In the genomic region with DNA sequence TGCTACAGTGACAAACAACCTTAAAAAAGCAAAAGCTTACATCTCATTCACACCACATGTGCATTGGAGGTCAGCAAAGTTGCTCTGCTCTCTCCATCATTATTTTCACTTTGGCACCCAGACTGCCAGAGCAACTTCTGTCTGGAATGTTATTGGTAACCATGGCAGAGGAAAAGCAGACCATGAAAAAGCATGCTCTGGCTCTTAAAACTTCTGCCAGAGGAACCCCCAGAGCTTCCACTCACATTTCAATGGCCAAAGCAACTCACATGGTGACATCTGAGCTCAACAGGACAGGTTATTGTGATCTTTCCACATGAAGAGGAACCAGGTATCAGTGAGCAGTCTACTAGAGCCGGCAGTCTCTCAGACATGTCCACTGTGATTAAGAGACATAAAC, we compare ENCODE assay signal across 23 cellular contexts. TPM values are rescaled to one million over a fixed set of nuclear protein-coding genes. Genes with fewer than 3 reads are reported as not detected.
"Had no signal": no experiment of that assay in that cellular context is flagged by ENCODE, and none has a peak within 500 bp of the region (broad histone marks: within the 10 kb centered on the region; RNA-seq: fewer than 3 reads in every experiment).

No MANE protein-coding gene starts in this region.

- H3K27ac ChIP-seq: colonic mucosa, esophagus muscularis mucosa, gastroesophageal sphincter, heart right ventricle, left ventricle myocardium inferior, pancreas, psoas muscle, right atrium auricular region, thyroid gland had no signal

- FAIRE-seq: endothelial cell of umbilical vein, pancreas had no signal

- ATAC-seq: effector memory CD8-positive, alpha-beta T cell; gastroesophageal sphincter; heart right ventricle; pancreas; psoas muscle; stimulated activated naive CD8-positive, alpha-beta T cell treated with anti-CD3 and anti-CD28 coated beads, Interleukin-15, Interleukin-2, amounts not matched to agents 100 U/mL and 50 U/mL, for 24 hours; WTC11 had no signal

- H3K9me3 Mint-ChIP-seq: activated naive CD4-positive, alpha-beta T cell treated with anti-CD3 and anti-CD28 coated beads, Interleukin-2, amount 50 U/mL, for 24 hours; central memory CD8-positive, alpha-beta T cell; effector memory CD8-positive, alpha-beta T cell; nephron; T-helper 1 cell treated with Interleukin-12 subunit alpha and Interleukin-12 subunit beta and Interleukin-4 antibody, amounts not matched to agents 30 μg/mL and 1 μg/mL, for 36 hours; WTC11 had no signal

- H3K36me3 ChIP-seq: colonic mucosa, esophagus muscularis mucosa, gastroesophageal sphincter, heart right ventricle, left ventricle myocardium inferior, pancreas, right atrium auricular region, thyroid gland had no signal

- H3K4me1 ChIP-seq: colonic mucosa, esophagus muscularis mucosa, gastroesophageal sphincter, heart right ventricle, left ventricle myocardium inferior, pancreas, psoas muscle, right atrium auricular region, thyroid gland had no signal

- H3K27ac Mint-ChIP-seq: activated naive CD4-positive, alpha-beta T cell treated with anti-CD3 and anti-CD28 coated beads, Interleukin-2, amount 50 U/mL, for 24 hours; effector memory CD8-positive, alpha-beta T cell; nephron; T-helper 1 cell treated with Interleukin-12 subunit alpha and Interleukin-12 subunit beta and Interleukin-4 antibody, amounts not matched to agents 30 μg/mL and 1 μg/mL, for 36 hours; WTC11 had no signal

- H3K4me3 ChIP-seq: colonic mucosa, dorsolateral prefrontal cortex, esophagus muscularis mucosa, gastroesophageal sphincter, heart right ventricle, left ventricle myocardium inferior, pancreas, psoas muscle, right atrium auricular region, thyroid gland had no signal

- DNase-seq: activated gamma-delta T cell treated with Interleukin-2 at 50 U/mL for 16 hours; activated T-cell treated with anti-CD3 and anti-CD28 coated beads, Interleukin-2, amount 50 U/mL, for 1 hour; anterior cingulate cortex; colonic mucosa; dorsolateral prefrontal cortex; effector memory CD8-positive, alpha-beta T cell; heart right ventricle; left ventricle myocardium inferior; pancreas; psoas muscle; stimulated activated CD4-positive, alpha-beta T cell treated with anti-CD3 and anti-CD28 coated beads, Interleukin-4, amount 100 ng/mL, for 4 hours; stimulated activated naive CD8-positive, alpha-beta T cell treated with anti-CD3 and anti-CD28 coated beads, Interleukin-15, Interleukin-2, amounts not matched to agents 100 U/mL and 50 U/mL, for 24 hours; T1000; thyroid gland had no signal

- H3K36me3 Mint-ChIP-seq: activated naive CD4-positive, alpha-beta T cell treated with anti-CD3 and anti-CD28 coated beads, Interleukin-2, amount 50 U/mL, for 24 hours; WTC11 had no signal

- H3K4me3 Mint-ChIP-seq: activated naive CD4-positive, alpha-beta T cell treated with anti-CD3 and anti-CD28 coated beads, Interleukin-2, amount 50 U/mL, for 24 hours; central memory CD8-positive, alpha-beta T cell; effector memory CD8-positive, alpha-beta T cell; nephron; T-helper 1 cell treated with Interleukin-12 subunit alpha and Interleukin-12 subunit beta and Interleukin-4 antibody, amounts not matched to agents 30 μg/mL and 1 μg/mL, for 36 hours; WTC11 had no signal

- H3K27me3 ChIP-seq: colonic mucosa, dorsolateral prefrontal cortex, pancreas, right atrium auricular region, thyroid gland had no signal

RNA-seq across cellular contexts. Expression of a gene that starts 21.9 kb away (rescaled TPM):
- total RNA-seq: psoas muscle had no signal
